Comparison of ENCODE assay signal across 8 cellular contexts in genomic region chr2:235135990-235136561, GRCh38.
DNase-seq lines count a peak whose midpoint lies in the region; ATAC-seq, FAIRE-seq and TF ChIP-seq lines count a peak whose summit lies in the region.

No MANE protein-coding gene starts in this region.

- H4K20me1 ChIP-seq in DOHH2 (ENCODE audit: control insufficient read depth, insufficient read depth, low read depth, low read length) = no peaks in the 10 kb centered on the region
- no peaks in the 10 kb centered on the region for H4K20me1 ChIP-seq in Karpas-422 (ENCODE audit: insufficient read depth, low read depth, low read length)
- H4K20me1 ChIP-seq in SK-N-SH (ENCODE audit: insufficient read depth) = no peaks in the 10 kb centered on the region
- no peaks in the 10 kb centered on the region for H4K20me1 ChIP-seq in K562 (replicated peaks; ENCODE audit: control insufficient read depth, insufficient read depth, low read length)

- POLR2A ChIA-PET in SK-N-SH (lab: Yijun Ruan, JAX) (no interaction called here), K562 (lab: Yijun Ruan, JAX) (no interaction called here)

- H3K27ac ChIP-seq in DOHH2 (ENCODE audit: low read depth, low read length) (no peak overlapping the region), Karpas-422 (ENCODE audit: low read length) (no peak overlapping the region), SK-N-SH (ENCODE audit: low read depth in 2 of 2, low read length in 1 of 2) (no peak overlapping the region), K562 (ENCODE audit: extremely low read depth, low read depth, low read length) (no peak overlapping the region)

- no peaks in the 10 kb centered on the region for H3K27me3 ChIP-seq in DOHH2 (ENCODE audit: control insufficient read depth, low read length)
- no peaks in the 10 kb centered on the region for H3K27me3 ChIP-seq in Karpas-422 (ENCODE audit: low read length)
- no peaks in the 10 kb centered on the region; the same call in 1 of the 2 replicates for H3K27me3 ChIP-seq in SK-N-SH (ENCODE audit: insufficient read depth)
- peaks cover 0 to 14% of the 10 kb centered on the region in 2 experiments; a peak in 2 of 5 replicates for H3K27me3 ChIP-seq in K562 (ENCODE audit: control insufficient read depth in 2 of 2, insufficient read depth in 2 of 2, low read length in 2 of 2)

- H2AFZ ChIP-seq in Karpas-422 (ENCODE audit: low read length) (no peak overlapping the region), SK-N-SH (ENCODE audit: low read depth) (no peak overlapping the region), K562 (ENCODE audit: low read depth, low read length) (no peak overlapping the region)

- WGBS in SK-N-SH (ENCODE audit: low lambda C conversion rate) = 41% methylated on average over 13 of the region's 19 CpGs
- WGBS in K562 (ENCODE audit: insufficient coverage, low coverage, missing lambda C conversion rate) = under 1% methylated on average over 14 of the region's 19 CpGs

- H3K9ac ChIP-seq in Karpas-422 (ENCODE audit: low read length) (no peak overlapping the region), SK-N-SH (no peak overlapping the region), K562 (ENCODE audit: insufficient read depth in 1 of 2, low read depth in 2 of 2, low read length in 2 of 2) (no peak overlapping the region)

- TF ChIP-seq RAD21 in SK-N-SH (IDR thresholded peaks at IDR 0.05; ENCODE audit: low read length) (peak; percentile 84), K562 (CRISPR knock-in tag; conservative IDR thresholded peaks at IDR 0.05 in 1 of 2, IDR thresholded peaks at IDR 0.05 in 1 of 2) (peak; percentile 32 to 59; a peak in 2 of 4 replicates)

- intact Hi-C loops in K562 (cut with micrococcal nuclease) = loop anchor here (1.0 to 10.0 kb wide), 3 partner anchors 359 to 610 kb away; partner anchors contain the start of gene AGAP1

- H3F3A ChIP-seq in DOHH2 (ENCODE audit: control insufficient read depth, insufficient read depth) = no peaks in the 10 kb centered on the region
- no peaks in the 10 kb centered on the region for H3F3A ChIP-seq in SK-N-SH (replicated peaks; ENCODE audit: insufficient read depth)

- H3K9me3 ChIP-seq in DOHH2 (ENCODE audit: control insufficient read depth, insufficient read depth, low read length) (no peaks in the 10 kb centered on the region), Karpas-422 (ENCODE audit: low read length) (no peaks in the 10 kb centered on the region), SK-N-SH (no peaks in the 10 kb centered on the region), K562 (replicated peaks; ENCODE audit: control insufficient read depth, insufficient read depth, low read depth, low read length) (no peaks in the 10 kb centered on the region)

- no peaks in the 10 kb centered on the region for H3K4me1 ChIP-seq in DOHH2 (ENCODE audit: control insufficient read depth, low read length)
- no peaks in the 10 kb centered on the region for H3K4me1 ChIP-seq in Karpas-422 (ENCODE audit: low read length)
- H3K4me1 ChIP-seq in SK-N-SH (ENCODE audit: control insufficient read depth in 1 of 2, insufficient read depth in 2 of 2, low read depth in 1 of 2, low read length in 1 of 2) = no peaks in the 10 kb centered on the region
- H3K4me1 ChIP-seq in K562 (replicated peaks in 1 of 2; ENCODE audit: control insufficient read depth in 2 of 2, insufficient read depth in 2 of 2, low read length in 2 of 2) = no peaks in the 10 kb centered on the region

- H3K36me3 ChIP-seq in DOHH2 (ENCODE audit: control insufficient read depth, low read length) (no peaks in the 10 kb centered on the region), Karpas-422 (ENCODE audit: insufficient read depth, low read length) (no peaks in the 10 kb centered on the region), SK-N-SH (replicated peaks in 1 of 2; ENCODE audit: control insufficient read depth in 1 of 2, insufficient read depth in 2 of 2, low read length in 1 of 2) (no peaks in the 10 kb centered on the region), K562 (ENCODE audit: control insufficient read depth, insufficient read depth, low read length) (no peaks in the 10 kb centered on the region)

- TF ChIP-seq POLR2A in K562 (conservative IDR thresholded peaks at IDR 0.05) = no peak
- no peak for TF ChIP-seq POLR2A in GM18505 (IDR thresholded peaks at IDR 0.05; ENCODE audit: borderline replicate concordance, extremely low read depth, insufficient read depth, insufficient read length)

- H3K9me1 ChIP-seq in K562 (ENCODE audit: control insufficient read depth, insufficient read depth, low read length) = no peaks in the 10 kb centered on the region

- DNase-seq in Karpas-422 (peak; percentile 82), SK-N-SH (peak; percentile 78), K562 (ENCODE audit: extremely low read depth in 1 of 4, low spot score in 3 of 4) (peak; percentile 57 to 65 (median 60)), iPS DF 19.7 (ENCODE audit: low read depth, low spot score) (peak; percentile 47)
- peak; percentile 14 to 54 for DNase-seq in stimulated activated CD4-positive, alpha-beta T cell treated with anti-CD3 and anti-CD28 coated beads, Interleukin-12 subunit alpha, Interleukin-12 subunit beta, amount 100 ng/mL, for 24 hours (ENCODE audit: low read depth in 2 of 2)

- H3K79me2 ChIP-seq in DOHH2 (ENCODE audit: control insufficient read depth, low read length) (no peaks in the 10 kb centered on the region), Karpas-422 (ENCODE audit: low read length) (no peaks in the 10 kb centered on the region), SK-N-SH (ENCODE audit: insufficient read depth) (no peaks in the 10 kb centered on the region), K562 (ENCODE audit: control insufficient read depth, insufficient read depth, low read length) (no peaks in the 10 kb centered on the region)

- H3K9me2 ChIP-seq in DOHH2 (replicated peaks; ENCODE audit: control insufficient read depth, low read length) (no peaks in the 10 kb centered on the region), Karpas-422 (replicated peaks; ENCODE audit: insufficient read depth, low read length) (no peaks in the 10 kb centered on the region), SK-N-SH (no peaks in the 10 kb centered on the region)

- ATAC-seq in K562 (peak; percentile 89), GM21723 (IDR thresholded peaks at IDR 0.05; ENCODE audit: unreplicated experiment) (no peak), GM18505 (IDR thresholded peaks at IDR 0.05; ENCODE audit: unreplicated experiment) (no peak)

- TF ChIP-seq CTCF in DOHH2 (IDR thresholded peaks at IDR 0.05; ENCODE audit: low read depth, low read length, poor library complexity, severe bottlenecking) (peak; percentile 54), SK-N-SH (IDR thresholded peaks at IDR 0.05) (peak; percentile 74), K562 (IDR thresholded peaks at IDR 0.05 in 2 of 3, conservative IDR thresholded peaks at IDR 0.05 in 1 of 3; ENCODE audit: insufficient read depth in 2 of 3, low read depth in 1 of 3, low read length in 3 of 3) (peak; percentile 62 to 67 (median 63))

- in situ Hi-C loops in K562 (cut with MboI) = loop anchor here (10.0 kb wide), 1 partner anchor 449 kb away; no protein-coding TSS in a partner anchor

- TF ChIP-seq EP300 in SK-N-SH (IDR thresholded peaks at IDR 0.05; ENCODE audit: borderline replicate concordance in 1 of 2, low read depth in 1 of 2, low read length in 1 of 2) (no peak), K562 (IDR thresholded peaks at IDR 0.05; ENCODE audit: low read length) (no peak)

- peak; percentile 51 for FAIRE-seq in K562 (lab: Jason Lieb, UNC)

- CTCF ChIA-PET in SK-N-SH (lab: Yijun Ruan, JAX) = interaction anchor here (0.6 to 13.4 kb wide), 34 partner anchors 9 to 610 kb away, joined by 3 to 129 read pairs (median 4); no protein-coding TSS in a partner anchor
- CTCF ChIA-PET in K562 (lab: Yijun Ruan, JAX; ENCODE audit: low intra/inter-chr PET ratio) = interaction anchor here (0.7 to 2.0 kb wide), 5 partner anchors 457 to 612 kb away, joined by 3 to 11 read pairs (median 3); no protein-coding TSS in a partner anchor

- no TSS peak for BruUV-seq in K562 (replicated peaks; lab: Mats Ljungman, UMichigan)

- no peak overlapping the region for H3K4me3 ChIP-seq in DOHH2 (ENCODE audit: low read length)
- H3K4me3 ChIP-seq in Karpas-422 (ENCODE audit: low read length) = no peak overlapping the region
- no peak overlapping the region; a peak in 1 of 4 replicates for H3K4me3 ChIP-seq in SK-N-SH (ENCODE audit: low read depth in 2 of 2, low read length in 1 of 2)
- no peak overlapping the region for H3K4me3 ChIP-seq in K562

- H3K4me2 ChIP-seq in DOHH2 (ENCODE audit: low read length) (no peak overlapping the region), Karpas-422 (ENCODE audit: low read depth, low read length, poor library complexity, severe bottlenecking) (no peak overlapping the region), SK-N-SH (no peak overlapping the region), K562 (ENCODE audit: insufficient read depth, low read length) (no peak overlapping the region)

TF ChIP-seq in SK-N-SH, 30 proteins besides CTCF, POLR2A, EP300 and RAD21 (continues in another document):
- no peak for TF ChIP-seq RXRA (IDR thresholded peaks at IDR 0.05; ENCODE audit: borderline replicate concordance, low read depth)
- no peak for TF ChIP-seq RFX5 (IDR thresholded peaks at IDR 0.05; ENCODE audit: low read length)

TF ChIP-seq in K562, 482 proteins besides CTCF, POLR2A, EP300 and RAD21 (continues in another document):
- peak; percentile 76 for TF ChIP-seq SMC3 (conservative IDR thresholded peaks at IDR 0.05; ENCODE audit: insufficient read depth, low read depth, low read length)
- TF ChIP-seq ZFP1 (CRISPR knock-in tag; IDR thresholded peaks at IDR 0.05) = no peak
